In the genomic region with DNA sequence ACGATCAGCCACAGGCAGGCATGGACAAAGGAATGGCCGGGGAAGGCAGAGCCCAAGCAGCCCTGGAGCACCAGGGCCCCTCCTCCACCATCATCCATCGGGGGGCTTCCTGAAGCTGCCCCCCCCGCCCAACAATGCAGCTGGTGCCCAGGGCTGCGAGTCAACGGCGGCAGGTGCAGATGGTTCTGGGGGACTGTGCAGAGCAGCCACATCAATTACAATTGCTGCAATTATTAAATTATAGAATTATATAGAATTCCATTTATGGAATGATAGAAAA, we compare ENCODE assay signal across 16 cellular contexts. TPM values are rescaled to one million over a fixed set of nuclear protein-coding genes. Genes with fewer than 3 reads are reported as not detected.
DNase-seq lines count a peak whose midpoint lies in the region; ATAC-seq and TF ChIP-seq lines count a peak whose summit lies in the region.
"Had no signal": no experiment of that assay in that cellular context is flagged by ENCODE, and none has a peak within 500 bp of the region (broad histone marks: within the 10 kb centered on the region; RNA-seq: fewer than 3 reads in every experiment).

No MANE protein-coding gene starts in this region.

- peak overlapping the region; percentile 47 for H3K27ac ChIP-seq in endodermal cell (ENCODE audit: low read depth, low read length)

- H3K4me3 ChIP-seq in BE2C (ENCODE audit: low read depth, low read length) (no peak overlapping the region), endodermal cell (ENCODE audit: low read length) (no peak overlapping the region)
- H3K4me3 ChIP-seq: GM23338 had no signal

- H3K36me3 ChIP-seq in BE2C: no peaks in the 10 kb centered on the region; the same call in 1 of the 2 replicates
- H3K36me3 ChIP-seq in endodermal cell (ENCODE audit: control insufficient read depth, insufficient read depth, low read length): no peaks in the 10 kb centered on the region

- intact Hi-C loops in posterior vena cava (cut with DNase I): no loop called here

- ATAC-seq in HG02763 (IDR thresholded peaks at IDR 0.05; ENCODE audit: unreplicated experiment): no peak
- ATAC-seq in GM21360 (IDR thresholded peaks at IDR 0.05; ENCODE audit: unreplicated experiment): no peak
- ATAC-seq: GM23338 had no signal

- peaks cover 2% of the 10 kb centered on the region for H3K4me1 Mint-ChIP-seq in endodermal cell
- H3K4me1 Mint-ChIP-seq: CD14-positive monocyte; CD4-positive, alpha-beta memory T cell; GM23338 had no signal

- peaks cover 11% of the 10 kb centered on the region for H3K27me3 Mint-ChIP-seq in endodermal cell (ENCODE audit: insufficient read depth)
- H3K27me3 Mint-ChIP-seq: CD4-positive, alpha-beta memory T cell had no signal

- H3K36me3 Mint-ChIP-seq in endodermal cell (ENCODE audit: low read depth): no peaks in the 10 kb centered on the region
- H3K36me3 Mint-ChIP-seq: CD14-positive monocyte; CD4-positive, alpha-beta memory T cell had no signal

- no peaks in the 10 kb centered on the region for H3K9me3 ChIP-seq in BE2C
- no peaks in the 10 kb centered on the region for H3K9me3 ChIP-seq in endodermal cell (ENCODE audit: control insufficient read depth, low read length)

- WGBS in endodermal cell (ENCODE audit: insufficient coverage in 1 of 2, insufficient read length in 1 of 2), 2 experiments: 87 to 90% methylated on average over 2 to 7 of the region's 7 CpGs

- no peaks in the 10 kb centered on the region for H3K9me3 Mint-ChIP-seq in endodermal cell
- H3K9me3 Mint-ChIP-seq: CD14-positive monocyte; CD4-positive, alpha-beta memory T cell; GM23338 had no signal

- H3K9ac ChIP-seq in endodermal cell (ENCODE audit: extremely low read depth, low read length, poor library complexity, severe bottlenecking): no peak overlapping the region

- no peak for TF ChIP-seq CTCF in BE2C (IDR thresholded peaks at IDR 0.05; ENCODE audit: low read depth, low read length)
- TF ChIP-seq CTCF in endodermal cell (conservative IDR thresholded peaks at IDR 0.05): no peak

- H3K27me3 ChIP-seq in BE2C (no peaks in the 10 kb centered on the region), endodermal cell (ENCODE audit: control insufficient read depth, insufficient read depth, low read length, poor library complexity, severe bottlenecking) (no peaks in the 10 kb centered on the region)

- no peak overlapping the region for H3K27ac Mint-ChIP-seq in endodermal cell
- H3K27ac Mint-ChIP-seq: CD14-positive monocyte, GM23338 had no signal

- H3K4me1 ChIP-seq in BE2C: peaks cover 33% of the 10 kb centered on the region
- no peaks in the 10 kb centered on the region for H3K4me1 ChIP-seq in endodermal cell (ENCODE audit: control insufficient read depth, insufficient read depth, low read length)

- peak; percentile 72 for DNase-seq in BE2C
- peak; percentile 67 for DNase-seq in NCI-H1105 (lab: John Stamatoyannopoulos, UW)
- DNase-seq in endodermal cell: no peak
- peak; percentile 44 for DNase-seq in posterior vena cava (ENCODE audit: low spot score)
- no peak for DNase-seq in C1 segment of cervical spinal cord (lab: John Stamatoyannopoulos, UW)
- DNase-seq: ACHN; CD4-positive, alpha-beta memory T cell; DMS153; DMS79; GDM1; HCEC 1CT; IMR-90 had no signal

- no peak overlapping the region for H3K4me3 Mint-ChIP-seq in endodermal cell
- H3K4me3 Mint-ChIP-seq: CD14-positive monocyte; CD4-positive, alpha-beta memory T cell; GM23338 had no signal

RNA-seq across cellular contexts. Expression of a gene that starts 28.3 kb away (rescaled TPM):
- polyA plus RNA-seq in BE2C (2012; ENCODE audit: insufficient read depth, insufficient read length, low read depth): 16.9 TPM
- total RNA-seq in endodermal cell: 1 to 10 TPM in 1 of 2 donors, under 1 TPM in 1; 0.44 to 2.0 TPM
- polyA plus RNA-seq in endodermal cell (2013, experiment 1 of 2): 20.8 TPM
- 16.1 TPM for polyA plus RNA-seq in endodermal cell (2013, experiment 2 of 2)
- 1 to 10 TPM; 8.7 to 9.1 TPM for total RNA-seq in posterior vena cava
- total RNA-seq: CD4-positive, alpha-beta memory T cell had no signal
- polyA plus RNA-seq: CD14-positive monocyte; CD4-positive, alpha-beta memory T cell had no signal

Comparison
In these comparisons a context has a peak if more than half of its experiments do, and no peak if none do; other contexts are left out.
1. DNase-seq: peak in BE2C (single experiment), NCI-H1105 (single experiment) and posterior vena cava (single experiment); none in endodermal cell (single experiment) and C1 segment of cervical spinal cord (0 of 14).